In the genomic region with DNA sequence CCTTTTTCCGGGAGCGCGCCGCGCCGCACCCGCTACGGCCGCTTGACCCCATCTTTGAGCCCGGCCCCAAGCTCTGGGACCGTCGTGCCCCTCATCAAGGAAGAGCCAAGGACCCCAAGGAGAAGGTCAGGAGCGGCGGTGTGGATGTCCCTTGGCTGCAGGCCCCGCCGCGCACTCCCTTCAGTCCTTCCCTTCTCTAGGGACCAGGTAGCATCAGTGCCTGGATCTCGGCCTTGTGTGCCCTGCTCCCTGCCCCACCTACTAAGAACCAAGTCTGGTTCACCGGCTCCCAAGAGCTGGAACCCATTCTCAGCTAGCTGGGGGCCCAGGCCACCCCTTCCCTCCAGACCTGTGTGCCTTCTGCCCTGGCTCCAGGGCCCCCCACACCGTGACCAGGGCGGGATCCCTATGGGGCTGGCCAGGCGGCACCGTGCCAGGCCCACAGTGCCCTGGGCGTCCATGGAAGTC, we compare ENCODE assay signal across 8 cellular contexts.
DNase-seq lines count a peak whose midpoint lies in the region; ATAC-seq and TF ChIP-seq lines count a peak whose summit lies in the region.

No MANE protein-coding gene starts in this region.

- DNase-seq in activated CD4-positive, alpha-beta T cell treated with anti-CD3 and anti-CD28 coated beads for 36 hours = no peak
- DNase-seq in activated CD4-positive, alpha-beta T cell treated with anti-CD3 and anti-CD28 coated beads, Interleukin-2, amount 50 U/mL, for 1 hour = no peak
- DNase-seq in activated naive CD8-positive, alpha-beta T cell treated with anti-CD3 and anti-CD28 coated beads, Interleukin-2, amount 50 U/mL, for 24 hours = no peak
- DNase-seq in immature natural killer cell (no peak), testis (no peak), globus pallidus (ENCODE audit: low spot score) (no peak)

- peaks cover 6% of the 10 kb centered on the region for H3K4me1 Mint-ChIP-seq in activated CD4-positive, alpha-beta T cell treated with anti-CD3 and anti-CD28 coated beads for 36 hours
- H3K4me1 Mint-ChIP-seq in activated naive CD8-positive, alpha-beta T cell treated with anti-CD3 and anti-CD28 coated beads, Interleukin-2, amount 50 U/mL, for 24 hours = peaks cover 3% of the 10 kb centered on the region
- peaks cover 3 to 6% of the 10 kb centered on the region in 2 donors for H3K4me1 Mint-ChIP-seq in immature natural killer cell

- no peaks in the 10 kb centered on the region for H3K27me3 ChIP-seq in testis

- no peak overlapping the region for H3K27ac ChIP-seq in testis

- no peaks in the 10 kb centered on the region for H3K9me3 ChIP-seq in testis

- peak overlapping the region; percentile 49 for H3K4me3 Mint-ChIP-seq in activated CD4-positive, alpha-beta T cell treated with anti-CD3 and anti-CD28 coated beads for 36 hours
- H3K4me3 Mint-ChIP-seq in activated naive CD8-positive, alpha-beta T cell treated with anti-CD3 and anti-CD28 coated beads, Interleukin-2, amount 50 U/mL, for 24 hours = peak overlapping the region; percentile 51
- H3K4me3 Mint-ChIP-seq in immature natural killer cell = peak overlapping the region in 4 of 5 donors; percentile 9 to 65 (median 64)

- H3K27me3 Mint-ChIP-seq in activated CD4-positive, alpha-beta T cell treated with anti-CD3 and anti-CD28 coated beads for 36 hours = peaks cover 7% of the 10 kb centered on the region
- peaks cover 7% of the 10 kb centered on the region for H3K27me3 Mint-ChIP-seq in activated naive CD8-positive, alpha-beta T cell treated with anti-CD3 and anti-CD28 coated beads, Interleukin-2, amount 50 U/mL, for 24 hours
- H3K27me3 Mint-ChIP-seq in immature natural killer cell (ENCODE audit: low read depth in 3 of 3) = peaks cover 0 to 10% (median 8%) of the 10 kb centered on the region in 3 donors

- no peak for TF ChIP-seq POLR2A in testis (IDR thresholded peaks at IDR 0.05)

- H3K4me1 ChIP-seq in testis = no peaks in the 10 kb centered on the region

- no peaks in the 10 kb centered on the region for H3K9me3 Mint-ChIP-seq in activated CD4-positive, alpha-beta T cell treated with anti-CD3 and anti-CD28 coated beads for 36 hours (ENCODE audit: low read depth)
- no peaks in the 10 kb centered on the region for H3K9me3 Mint-ChIP-seq in activated naive CD8-positive, alpha-beta T cell treated with anti-CD3 and anti-CD28 coated beads, Interleukin-2, amount 50 U/mL, for 24 hours
- H3K9me3 Mint-ChIP-seq in immature natural killer cell = no peaks in the 10 kb centered on the region

- CTCF ChIA-PET in activated CD4-positive, alpha-beta T cell treated with anti-CD3 and anti-CD28 coated beads for 36 hours (lab: Charles Lee) = interaction anchor here (0.6 to 4.8 kb wide), 18 partner anchors 10 to 815 kb away, joined by 3 to 64 read pairs (median 4); partner anchors contain the start of gene TCF12

- no peak for TF ChIP-seq CTCF in testis (IDR thresholded peaks at IDR 0.05)

- H3K36me3 ChIP-seq in testis (ENCODE audit: low read depth, missing control alignments) = no peaks in the 10 kb centered on the region

- no peaks in the 10 kb centered on the region for H3K36me3 Mint-ChIP-seq in activated CD4-positive, alpha-beta T cell treated with anti-CD3 and anti-CD28 coated beads for 36 hours (ENCODE audit: low read depth)
- H3K36me3 Mint-ChIP-seq in activated naive CD8-positive, alpha-beta T cell treated with anti-CD3 and anti-CD28 coated beads, Interleukin-2, amount 50 U/mL, for 24 hours (ENCODE audit: low read depth) = no peaks in the 10 kb centered on the region
- H3K36me3 Mint-ChIP-seq in immature natural killer cell = no peaks in the 10 kb centered on the region

- ATAC-seq in activated CD4-positive, alpha-beta T cell treated with anti-CD3 and anti-CD28 coated beads for 36 hours = peak; percentile 12
- peak; percentile 35 for ATAC-seq in activated naive CD8-positive, alpha-beta T cell treated with anti-CD3 and anti-CD28 coated beads, Interleukin-2, amount 50 U/mL, for 24 hours
- ATAC-seq in HG03439 (IDR thresholded peaks at IDR 0.05; ENCODE audit: unreplicated experiment) = no peak
- ATAC-seq in HG03460 (IDR thresholded peaks at IDR 0.05; ENCODE audit: unreplicated experiment) = no peak

- no peak overlapping the region for H3K27ac Mint-ChIP-seq in activated CD4-positive, alpha-beta T cell treated with anti-CD3 and anti-CD28 coated beads for 36 hours
- no peak overlapping the region for H3K27ac Mint-ChIP-seq in activated naive CD8-positive, alpha-beta T cell treated with anti-CD3 and anti-CD28 coated beads, Interleukin-2, amount 50 U/mL, for 24 hours
- no peak overlapping the region for H3K27ac Mint-ChIP-seq in immature natural killer cell

- POLR2A ChIA-PET in activated CD4-positive, alpha-beta T cell treated with anti-CD3 and anti-CD28 coated beads for 36 hours (lab: Charles Lee) = no interaction called here

- intact Hi-C loops in activated CD4-positive, alpha-beta T cell treated with anti-CD3 and anti-CD28 coated beads for 36 hours (cut with DNase I, micrococcal nuclease) = loop anchor here (1.0 to 10.0 kb wide), 9 partner anchors 160 to 816 kb away; partner anchors contain the start of gene TCF12 (in 2 of the 2)
- intact Hi-C loops in testis (cut with DNase I; ENCODE audit: low total_unique reads) = no loop called here

- peak overlapping the region; percentile 55 to 58 for H3K4me3 ChIP-seq in testis

- WGBS in testis, 2 donors = 26 to 27% methylated on average over 18 to 24 of the region's 24 CpGs

Comparison
In these comparisons a context has a peak if more than half of its experiments do, and no peak if none do; other contexts are left out.
1. ATAC-seq: peak in activated CD4-positive, alpha-beta T cell treated with anti-CD3 and anti-CD28 coated beads for 36 hours (single experiment) and activated naive CD8-positive, alpha-beta T cell treated with anti-CD3 and anti-CD28 coated beads, Interleukin-2, amount 50 U/mL, for 24 hours (single experiment); none in HG03439 (single experiment) and HG03460 (single experiment).
2. Peak in every context shown above with its lines, with median percentiles within 50 percentile points of each other: H3K4me3 Mint-ChIP-seq.